2 cellular contexts compared by ENCODE assay signal in the genomic region with DNA sequence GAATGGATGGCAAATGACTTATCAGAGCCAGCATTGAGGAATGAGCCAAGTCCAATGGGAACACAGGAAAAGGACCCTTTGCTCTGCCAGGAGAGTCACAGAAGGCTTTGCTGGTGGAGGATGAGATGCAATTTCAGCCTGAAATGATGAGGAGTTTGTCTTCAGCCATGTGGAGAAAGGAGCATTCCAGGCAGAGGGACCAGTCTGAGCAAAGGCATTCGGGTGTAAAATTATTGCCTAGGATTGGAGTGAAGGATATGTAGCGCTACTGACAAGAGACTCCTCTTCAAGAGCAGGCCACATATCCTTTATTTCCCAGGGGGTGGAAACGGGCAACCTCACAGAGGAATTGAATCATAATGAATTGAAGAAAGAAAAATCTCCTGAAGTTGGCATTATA.
TF ChIP-seq lines count a peak whose summit lies in the region.

No MANE protein-coding gene starts in this region.

TF ChIP-seq in SK-N-SH, 30 proteins besides CTCF, POLR2A, EP300 and RAD21 (continued from another document):
- TF ChIP-seq, protein P1, sequence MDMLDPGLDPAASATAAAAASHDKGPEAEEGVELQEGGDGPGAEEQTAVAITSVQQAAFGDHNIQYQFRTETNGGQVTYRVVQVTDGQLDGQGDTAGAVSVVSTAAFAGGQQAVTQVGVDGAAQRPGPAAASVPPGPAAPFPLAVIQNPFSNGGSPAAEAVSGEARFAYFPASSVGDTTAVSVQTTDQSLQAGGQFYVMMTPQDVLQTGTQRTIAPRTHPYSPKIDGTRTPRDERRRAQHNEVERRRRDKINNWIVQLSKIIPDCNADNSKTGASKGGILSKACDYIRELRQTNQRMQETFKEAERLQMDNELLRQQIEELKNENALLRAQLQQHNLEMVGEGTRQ (IDR thresholded peaks at IDR 0.05; ENCODE audit: borderline replicate concordance, low read depth, low read length): no peak

TF ChIP-seq in SK-N-SH treated with all-trans-retinoic acid at 6 μM for 48 hours, 23 proteins besides CTCF, POLR2A, EP300 and RAD21 (continued from another document):
- TF ChIP-seq, protein P2, sequence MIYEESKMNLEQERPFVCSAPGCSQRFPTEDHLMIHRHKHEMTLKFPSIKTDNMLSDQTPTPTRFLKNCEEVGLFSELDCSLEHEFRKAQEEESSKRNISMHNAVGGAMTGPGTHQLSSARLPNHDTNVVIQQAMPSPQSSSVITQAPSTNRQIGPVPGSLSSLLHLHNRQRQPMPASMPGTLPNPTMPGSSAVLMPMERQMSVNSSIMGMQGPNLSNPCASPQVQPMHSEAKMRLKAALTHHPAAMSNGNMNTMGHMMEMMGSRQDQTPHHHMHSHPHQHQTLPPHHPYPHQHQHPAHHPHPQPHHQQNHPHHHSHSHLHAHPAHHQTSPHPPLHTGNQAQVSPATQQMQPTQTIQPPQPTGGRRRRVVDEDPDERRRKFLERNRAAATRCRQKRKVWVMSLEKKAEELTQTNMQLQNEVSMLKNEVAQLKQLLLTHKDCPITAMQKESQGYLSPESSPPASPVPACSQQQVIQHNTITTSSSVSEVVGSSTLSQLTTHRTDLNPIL (CRISPR knock-in tag; IDR thresholded peaks at IDR 0.05; ENCODE audit: low read depth): no peak
- TF ChIP-seq, protein P3, sequence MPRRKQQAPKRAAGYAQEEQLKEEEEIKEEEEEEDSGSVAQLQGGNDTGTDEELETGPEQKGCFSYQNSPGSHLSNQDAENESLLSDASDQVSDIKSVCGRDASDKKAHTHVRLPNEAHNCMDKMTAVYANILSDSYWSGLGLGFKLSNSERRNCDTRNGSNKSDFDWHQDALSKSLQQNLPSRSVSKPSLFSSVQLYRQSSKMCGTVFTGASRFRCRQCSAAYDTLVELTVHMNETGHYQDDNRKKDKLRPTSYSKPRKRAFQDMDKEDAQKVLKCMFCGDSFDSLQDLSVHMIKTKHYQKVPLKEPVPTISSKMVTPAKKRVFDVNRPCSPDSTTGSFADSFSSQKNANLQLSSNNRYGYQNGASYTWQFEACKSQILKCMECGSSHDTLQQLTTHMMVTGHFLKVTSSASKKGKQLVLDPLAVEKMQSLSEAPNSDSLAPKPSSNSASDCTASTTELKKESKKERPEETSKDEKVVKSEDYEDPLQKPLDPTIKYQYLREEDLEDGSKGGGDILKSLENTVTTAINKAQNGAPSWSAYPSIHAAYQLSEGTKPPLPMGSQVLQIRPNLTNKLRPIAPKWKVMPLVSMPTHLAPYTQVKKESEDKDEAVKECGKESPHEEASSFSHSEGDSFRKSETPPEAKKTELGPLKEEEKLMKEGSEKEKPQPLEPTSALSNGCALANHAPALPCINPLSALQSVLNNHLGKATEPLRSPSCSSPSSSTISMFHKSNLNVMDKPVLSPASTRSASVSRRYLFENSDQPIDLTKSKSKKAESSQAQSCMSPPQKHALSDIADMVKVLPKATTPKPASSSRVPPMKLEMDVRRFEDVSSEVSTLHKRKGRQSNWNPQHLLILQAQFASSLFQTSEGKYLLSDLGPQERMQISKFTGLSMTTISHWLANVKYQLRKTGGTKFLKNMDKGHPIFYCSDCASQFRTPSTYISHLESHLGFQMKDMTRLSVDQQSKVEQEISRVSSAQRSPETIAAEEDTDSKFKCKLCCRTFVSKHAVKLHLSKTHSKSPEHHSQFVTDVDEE (CRISPR knock-in tag; IDR thresholded peaks at IDR 0.05): no peak
- TF ChIP-seq ZFP3 (CRISPR knock-in tag; IDR thresholded peaks at IDR 0.05) (no peak), GLIS3 (CRISPR knock-in tag; IDR thresholded peaks at IDR 0.05) (no peak), ARNTL (CRISPR knock-in tag; IDR thresholded peaks at IDR 0.05; ENCODE audit: borderline replicate concordance, low read depth) (no peak), OSR1 (CRISPR knock-in tag; IDR thresholded peaks at IDR 0.05) (no peak), TOX (CRISPR knock-in tag; IDR thresholded peaks at IDR 0.05; ENCODE audit: borderline replicate concordance) (no peak), TCF4 (CRISPR knock-in tag; IDR thresholded peaks at IDR 0.05; ENCODE audit: borderline replicate concordance) (no peak), ZNF8 (CRISPR knock-in tag; IDR thresholded peaks at IDR 0.05) (no peak), CSDC2 (CRISPR knock-in tag; IDR thresholded peaks at IDR 0.05) (no peak), ZNF565 (CRISPR knock-in tag; conservative IDR thresholded peaks at IDR 0.05; ENCODE audit: low read depth) (no peak), PPARA (CRISPR knock-in tag; IDR thresholded peaks at IDR 0.05; ENCODE audit: borderline replicate concordance) (no peak)
- TF ChIP-seq, protein P4, sequence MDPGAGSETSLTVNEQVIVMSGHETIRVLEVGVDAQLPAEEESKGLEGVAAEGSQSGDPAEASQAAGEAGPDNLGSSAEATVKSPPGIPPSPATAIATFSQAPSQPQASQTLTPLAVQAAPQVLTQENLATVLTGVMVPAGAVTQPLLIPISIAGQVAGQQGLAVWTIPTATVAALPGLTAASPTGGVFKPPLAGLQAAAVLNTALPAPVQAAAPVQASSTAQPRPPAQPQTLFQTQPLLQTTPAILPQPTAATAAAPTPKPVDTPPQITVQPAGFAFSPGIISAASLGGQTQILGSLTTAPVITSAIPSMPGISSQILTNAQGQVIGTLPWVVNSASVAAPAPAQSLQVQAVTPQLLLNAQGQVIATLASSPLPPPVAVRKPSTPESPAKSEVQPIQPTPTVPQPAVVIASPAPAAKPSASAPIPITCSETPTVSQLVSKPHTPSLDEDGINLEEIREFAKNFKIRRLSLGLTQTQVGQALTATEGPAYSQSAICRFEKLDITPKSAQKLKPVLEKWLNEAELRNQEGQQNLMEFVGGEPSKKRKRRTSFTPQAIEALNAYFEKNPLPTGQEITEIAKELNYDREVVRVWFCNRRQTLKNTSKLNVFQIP (CRISPR knock-in tag; IDR thresholded peaks at IDR 0.05; ENCODE audit: borderline replicate concordance, low read depth): no peak
